9 cellular contexts compared by ENCODE assay signal in the genomic region with DNA sequence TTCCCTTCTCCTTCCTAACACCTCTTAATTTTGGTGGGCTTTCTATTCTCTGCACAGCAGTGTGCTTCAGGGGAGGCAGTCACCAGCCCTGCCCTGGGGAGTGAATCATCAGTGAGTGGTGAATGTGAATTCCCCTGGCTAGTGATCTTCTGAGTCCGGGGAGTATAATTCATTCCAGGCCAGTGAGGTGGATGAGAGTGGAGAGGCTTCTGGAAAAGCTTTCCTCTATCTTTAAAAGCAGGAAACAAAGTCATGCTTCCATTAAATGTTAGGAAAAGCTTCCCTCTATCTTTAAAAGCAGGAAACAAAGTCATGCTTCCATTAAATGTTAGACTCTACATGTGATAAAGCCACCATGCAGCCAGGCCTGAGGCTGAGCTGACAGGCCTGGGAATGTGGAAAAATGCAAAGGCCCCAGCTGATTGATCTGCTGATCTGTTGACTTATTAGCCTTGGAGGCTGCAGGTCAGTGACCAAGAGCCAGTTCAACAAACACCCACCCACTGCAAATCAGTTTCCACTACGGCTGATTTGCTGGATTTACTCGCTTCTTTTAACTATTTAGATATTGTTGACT. TPM values are rescaled to one million over a fixed set of nuclear protein-coding genes. Genes with fewer than 3 reads are reported as not detected.
A peak's percentile ranks its signal among the peaks of the same experiment; 100 is the strongest.
DNase-seq lines count a peak whose midpoint lies in the region; ATAC-seq and TF ChIP-seq lines count a peak whose summit lies in the region.
"Had no signal": no experiment of that assay in that cellular context is flagged by ENCODE, and none has a peak within 500 bp of the region (broad histone marks: within the 10 kb centered on the region; RNA-seq: fewer than 3 reads in every experiment).

No MANE protein-coding gene starts in this region.

- peak overlapping the region; percentile 17 for H3K27ac Mint-ChIP-seq in glutamatergic neuron (ENCODE audit: unreplicated experiment)

- H3K9me3 Mint-ChIP-seq in glutamatergic neuron (ENCODE audit: unreplicated experiment), result peaks cover 4% of the 10 kb centered on the region
- H3K9me3 Mint-ChIP-seq: CD4-positive, CD25-positive, alpha-beta regulatory T cell had no signal

- no peaks in the 10 kb centered on the region for H3K36me3 Mint-ChIP-seq in glutamatergic neuron (ENCODE audit: unreplicated experiment)

- no peak overlapping the region for H3K4me3 Mint-ChIP-seq in glutamatergic neuron (ENCODE audit: unreplicated experiment)

- peak; percentile 28 for DNase-seq in activated CD8-positive, alpha-beta memory T cell treated with anti-CD3 and anti-CD28 coated beads, Interleukin-2, amount 50 U/mL, for 4 hours
- DNase-seq in activated CD8-positive, alpha-beta memory T cell treated with anti-CD3 and anti-CD28 coated beads, Interleukin-2, amount 50 U/mL, for 48 hours, result no peak
- peak; percentile 47 for DNase-seq in T1000 (lab: John Stamatoyannopoulos, UW)
- no peak for DNase-seq in glutamatergic neuron
- DNase-seq in stimulated activated naive CD8-positive, alpha-beta T cell treated with anti-CD3 and anti-CD28 coated beads, Interleukin-15, Interleukin-2, amounts not matched to agents 100 U/mL and 50 U/mL, for 24 hours, result peak; percentile 40
- DNase-seq in NCI-H82 (lab: John Stamatoyannopoulos, UW), result no peak
- DNase-seq: CD4-positive, CD25-positive, alpha-beta regulatory T cell had no signal

- H3K4me1 Mint-ChIP-seq in glutamatergic neuron (ENCODE audit: low read depth, unreplicated experiment), result peaks cover 18% of the 10 kb centered on the region

- no peaks in the 10 kb centered on the region for H3K27me3 Mint-ChIP-seq in glutamatergic neuron (ENCODE audit: unreplicated experiment)

- ATAC-seq in stimulated activated naive CD8-positive, alpha-beta T cell treated with anti-CD3 and anti-CD28 coated beads, Interleukin-15, Interleukin-2, amounts not matched to agents 100 U/mL and 50 U/mL, for 24 hours, result peak; percentile 51
- no peak for ATAC-seq in HG03469 (IDR thresholded peaks at IDR 0.05; ENCODE audit: unreplicated experiment)
- ATAC-seq in GM18909 (IDR thresholded peaks at IDR 0.05; ENCODE audit: poor library complexity, unreplicated experiment), result no peak

- no peak for TF ChIP-seq CTCF in glutamatergic neuron (IDR thresholded peaks at IDR 0.05; ENCODE audit: partially characterized antibody, unreplicated experiment)

RNA-seq across cellular contexts. Expression of a gene that starts 25.4 kb away (rescaled TPM):
- 263 TPM for total RNA-seq in glutamatergic neuron (ENCODE audit: unreplicated experiment)

Comparison
In these comparisons a context has a peak if more than half of its experiments do, and no peak if none do; other contexts are left out.
1. DNase-seq: peak in activated CD8-positive, alpha-beta memory T cell treated with anti-CD3 and anti-CD28 coated beads, Interleukin-2, amount 50 U/mL, for 4 hours (single experiment), T1000 (single experiment) and stimulated activated naive CD8-positive, alpha-beta T cell treated with anti-CD3 and anti-CD28 coated beads, Interleukin-15, Interleukin-2, amounts not matched to agents 100 U/mL and 50 U/mL, for 24 hours (single experiment); none in activated CD8-positive, alpha-beta memory T cell treated with anti-CD3 and anti-CD28 coated beads, Interleukin-2, amount 50 U/mL, for 48 hours (single experiment), glutamatergic neuron (single experiment) and NCI-H82 (single experiment).